17 cellular contexts compared by ENCODE assay signal in the genomic region with DNA sequence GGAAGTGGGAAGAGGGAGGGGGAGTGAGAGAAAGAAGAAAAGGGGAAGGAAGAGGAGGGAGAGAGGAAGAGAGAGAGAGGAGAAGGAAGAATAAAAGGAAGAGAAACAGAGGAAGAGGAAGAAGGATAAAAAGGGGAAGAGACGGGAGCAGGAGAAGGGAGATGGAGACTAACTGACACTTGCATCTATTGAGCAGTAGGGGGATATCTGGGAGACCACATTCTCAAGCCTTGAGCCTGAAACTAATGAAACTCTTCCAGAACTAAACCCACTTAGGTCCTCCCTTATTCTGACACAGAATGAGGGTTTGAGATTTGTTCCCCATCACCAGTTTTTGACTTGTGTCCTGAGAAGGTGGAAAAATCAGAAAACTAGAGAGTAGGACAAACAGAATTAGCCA.
DNase-seq lines count a peak whose midpoint lies in the region; ATAC-seq and TF ChIP-seq lines count a peak whose summit lies in the region.
"Had no signal": no experiment of that assay in that cellular context is flagged by ENCODE, and none has a peak within 500 bp of the region (broad histone marks: within the 10 kb centered on the region; RNA-seq: fewer than 3 reads in every experiment).

No MANE protein-coding gene starts in this region.

- no peak overlapping the region for H3K4me3 Mint-ChIP-seq in type B pancreatic cell
- H3K4me3 Mint-ChIP-seq: IgD-negative memory B cell had no signal

- DNase-seq in DMS 273 (lab: John Stamatoyannopoulos, UW; ENCODE audit: unreplicated experiment): peak; percentile 36
- DNase-seq in DMS 273 treated with DMSO at 0.1 percent for 48 hours (lab: John Stamatoyannopoulos, UW): no peak
- no peak for DNase-seq in RWPE2 (ENCODE audit: low spot score)
- peak; percentile 7 for DNase-seq in iPS DF 6.9 (ENCODE audit: low read depth, low spot score)
- no peak for DNase-seq in type B pancreatic cell (ENCODE audit: extremely low spot score, unreplicated experiment)
- no peak for DNase-seq in NCI-H2196 (lab: John Stamatoyannopoulos, UW; ENCODE audit: unreplicated experiment)
- no peak for DNase-seq in NCI-H2029 treated with DMSO at 0.1 percent for 48 hours (lab: John Stamatoyannopoulos, UW)
- DNase-seq: HCEC 1CT, NCI-H1436, NCI-H2081, NCI-H345, NCI-H748 treated with DMSO at 0.1 percent for 48 hours had no signal

- TF ChIP-seq CTCF in RWPE2 (IDR thresholded peaks at IDR 0.05; ENCODE audit: poor library complexity, severe bottlenecking) (no peak), type B pancreatic cell (conservative IDR thresholded peaks at IDR 0.05) (peak; percentile 49)

- no peaks in the 10 kb centered on the region for H3K9me3 ChIP-seq in RWPE2 (ENCODE audit: severe bottlenecking)
- H3K9me3 ChIP-seq in iPS DF 6.9 (ENCODE audit: control insufficient read depth, insufficient read depth, low read length): no peaks in the 10 kb centered on the region
- H3K9me3 ChIP-seq: BLaER1 treated with 17β-estradiol and CSF1 and Interleukin-3, amounts not matched to agents 10 nM and 100 nM; SJSA1 had no signal

- H3K4me3 ChIP-seq in RWPE2 (ENCODE audit: severe bottlenecking): no peak overlapping the region
- H3K4me3 ChIP-seq in iPS DF 6.9 (ENCODE audit: low read length): no peak overlapping the region
- H3K4me3 ChIP-seq: BLaER1 treated with 17β-estradiol and CSF1 and Interleukin-3, amounts not matched to agents 10 nM and 100 nM; SJSA1 had no signal

- peaks cover 5% of the 10 kb centered on the region for H3K4me1 Mint-ChIP-seq in type B pancreatic cell (ENCODE audit: unreplicated experiment)
- H3K4me1 Mint-ChIP-seq: IgD-negative memory B cell had no signal

- H3K27me3 ChIP-seq in RWPE2 (ENCODE audit: insufficient read depth, poor library complexity, severe bottlenecking): no peaks in the 10 kb centered on the region
- H3K27me3 ChIP-seq in iPS DF 6.9 (ENCODE audit: control insufficient read depth, insufficient read depth, low read length): no peaks in the 10 kb centered on the region
- H3K27me3 ChIP-seq: BLaER1 treated with 17β-estradiol and CSF1 and Interleukin-3, amounts not matched to agents 10 nM and 100 nM; SJSA1 had no signal

- WGBS in iPS DF 6.9 (ENCODE audit: insufficient coverage, insufficient read length): no CpG with 5 or more reads among the region's 1 CpG

- ATAC-seq in RWPE2 (ENCODE audit: low read depth): peak; percentile 17; the same call in 1 of the 3 replicates
- no peak for ATAC-seq in GM18870 (IDR thresholded peaks at IDR 0.05; ENCODE audit: unreplicated experiment)

- no peak overlapping the region for H3K27ac Mint-ChIP-seq in type B pancreatic cell
- H3K27ac Mint-ChIP-seq: IgD-negative memory B cell had no signal

- H3K27ac ChIP-seq in RWPE2 (ENCODE audit: poor library complexity, severe bottlenecking) (no peak overlapping the region), iPS DF 6.9 (ENCODE audit: low read length) (no peak overlapping the region)
- H3K27ac ChIP-seq: 22Rv1; BLaER1 treated with 17β-estradiol and CSF1 and Interleukin-3, amounts not matched to agents 10 nM and 100 nM; SJSA1 had no signal

- H3K4me1 ChIP-seq in RWPE2 (ENCODE audit: insufficient read depth, poor library complexity, severe bottlenecking) (no peaks in the 10 kb centered on the region), iPS DF 6.9 (ENCODE audit: control insufficient read depth, insufficient read depth, low read length) (no peaks in the 10 kb centered on the region)
- H3K4me1 ChIP-seq: SJSA1 had no signal

- H3K9me3 Mint-ChIP-seq in type B pancreatic cell: no peaks in the 10 kb centered on the region

- H3K36me3 ChIP-seq in RWPE2 (ENCODE audit: low read depth): no peaks in the 10 kb centered on the region
- no peaks in the 10 kb centered on the region for H3K36me3 ChIP-seq in iPS DF 6.9 (ENCODE audit: control insufficient read depth, insufficient read depth, low read length)
- H3K36me3 ChIP-seq: BLaER1 treated with 17β-estradiol and CSF1 and Interleukin-3, amounts not matched to agents 10 nM and 100 nM; SJSA1 had no signal

- no peaks in the 10 kb centered on the region for H3K27me3 Mint-ChIP-seq in type B pancreatic cell
- H3K27me3 Mint-ChIP-seq: IgD-negative memory B cell had no signal

- H3K36me3 Mint-ChIP-seq in type B pancreatic cell: no peaks in the 10 kb centered on the region
- H3K36me3 Mint-ChIP-seq: IgD-negative memory B cell had no signal

Comparison
In these comparisons a context has a peak if more than half of its experiments do, and no peak if none do; other contexts are left out.
1. DNase-seq: peak in DMS 273 (single experiment) and iPS DF 6.9 (single experiment); none in DMS 273 treated with DMSO at 0.1 percent for 48 hours (single experiment), RWPE2 (single experiment), type B pancreatic cell (single experiment), NCI-H2196 (single experiment) and NCI-H2029 treated with DMSO at 0.1 percent for 48 hours (single experiment).